8 cellular contexts compared by ENCODE assay signal in genomic region chr4:70601422-70602039, GRCh38. TPM values are rescaled to one million over a fixed set of nuclear protein-coding genes. Genes with fewer than 3 reads are reported as not detected.
DNase-seq lines count a peak whose midpoint lies in the region; ATAC-seq, FAIRE-seq and TF ChIP-seq lines count a peak whose summit lies in the region.

No MANE protein-coding gene starts in this region.

- no peak overlapping the region for H3K27ac ChIP-seq in A549

- no peak for TF ChIP-seq EP300 in A549 (IDR thresholded peaks at IDR 0.05)

- peak; percentile 80 to 86 for TF ChIP-seq RAD21 in A549 (conservative IDR thresholded peaks at IDR 0.05 in 1 of 2, IDR thresholded peaks at IDR 0.05 in 1 of 2)

- TF ChIP-seq POLR2A in A549 (IDR thresholded peaks at IDR 0.05; ENCODE audit: low read length), result no peak

- ATAC-seq in A549, result peak; percentile 94 to 95
- peak; percentile 99 for ATAC-seq in HG02885 (IDR thresholded peaks at IDR 0.05; ENCODE audit: poor library complexity, unreplicated experiment)

- POLR2A ChIA-PET in A549 (lab: Yijun Ruan, JAX), result no interaction called here

- no peak overlapping the region for H3K4me3 ChIP-seq in A549

- WGBS in A549 (ENCODE audit: missing lambda C conversion rate), result 22% methylated on average over 5 of the region's 5 CpGs

- no peaks in the 10 kb centered on the region for H3K4me1 ChIP-seq in A549

- FAIRE-seq in A549 (lab: Jason Lieb, UNC) (no peak), GM18507 (lab: Jason Lieb, UNC) (peak; percentile 91)

- CTCF ChIA-PET in A549 (lab: Yijun Ruan, JAX), result interaction anchor here (0.8 to 1.7 kb wide), 6 partner anchors 11 to 1110 kb away, joined by 3 to 6 read pairs (median 4); no protein-coding TSS in a partner anchor

- no peaks in the 10 kb centered on the region for H3K9me3 ChIP-seq in A549

- H3K4me2 ChIP-seq in A549, result peak overlapping the region; percentile 19; the same call in 1 of the 3 replicates

- DNase-seq in A549 (ENCODE audit: low read depth in 1 of 2, low spot score in 1 of 2), result peak; percentile 6 to 82
- DNase-seq in GM18507 (ENCODE audit: extremely low spot score, insufficient read length, low read depth), result peak; percentile 28
- DNase-seq in NCI-H1436 treated with DMSO at 0.1 percent for 48 hours (lab: John Stamatoyannopoulos, UW), result peak; percentile 29
- peak; percentile 53 for DNase-seq in T follicular helper cell (ENCODE audit: low read depth)
- DNase-seq in amniotic epithelial cell (ENCODE audit: low read depth), result peak; percentile 80
- DNase-seq in iPS DF 4.7 (ENCODE audit: extremely low read depth, low spot score), result peak; percentile 51
- DNase-seq in stimulated activated CD4-positive, alpha-beta T cell treated with anti-CD3 and anti-CD28 coated beads, Interleukin-15, amount 100 ng/mL, for 24 hours, result peak; percentile 65

- peak; percentile 66 for TF ChIP-seq CTCF in A549 (IDR thresholded peaks at IDR 0.05)

TF ChIP-seq in A549, 52 proteins besides CTCF, POLR2A, EP300 and RAD21:
- TF ChIP-seq ATOH8 (CRISPR knock-in tag; IDR thresholded peaks at IDR 0.05; ENCODE audit: low read depth) (no peak), RNF2 (IDR thresholded peaks at IDR 0.05; ENCODE audit: borderline replicate concordance, low read depth) (no peak), MAZ (IDR thresholded peaks at IDR 0.05; ENCODE audit: borderline replicate concordance, low read depth, low read length) (no peak), SMC3 (IDR thresholded peaks at IDR 0.05) (peak; percentile 59), NFE2L2 (conservative IDR thresholded peaks at IDR 0.05; ENCODE audit: low read length) (no peak), NPAS2 (CRISPR knock-in tag; IDR thresholded peaks at IDR 0.05; ENCODE audit: borderline replicate concordance) (no peak)
TF ChIP-seq in A549: peak in this region for 1.

RNA-seq across cellular contexts. Expression of gene AMBN, which starts 9.5 kb away (rescaled TPM):
- polyA plus RNA-seq in A549 (2011; rRNA removed) (not detected in 2 replicates), A549 (2017; fragmentation: RNase III; extraction: RNeasy Plus Mini Kit Qiagen cat#74134 plus additional on column Dnase treatment) (not detected in 3 replicates)
- polyA plus RNA-seq in A549 (2012; cell fraction: cytosol; rRNA removed), result not detected in 2 replicates
- not detected in 2 replicates for polyA plus RNA-seq in A549 (2012; cell fraction: nucleus; rRNA removed)
- polyA minus RNA-seq in A549 (2011; rRNA and poly(A)+ RNA removed), result not detected in 2 replicates

RNA-seq across cellular contexts. Expression of gene ENAM, which starts 27.0 kb away (rescaled TPM):
- polyA plus RNA-seq in A549 (2011; rRNA removed) (0.16 TPM in 2 replicates), A549 (2017; fragmentation: RNase III; extraction: RNeasy Plus Mini Kit Qiagen cat#74134 plus additional on column Dnase treatment) (0.01 TPM in 1 of 3 replicates, not detected in the others)
- under 0.01 TPM in 1 of 2 replicates, not detected in the other for polyA plus RNA-seq in A549 (2012; cell fraction: cytosol; rRNA removed)
- polyA plus RNA-seq in A549 (2012; cell fraction: nucleus; rRNA removed), result not detected in 2 replicates
- 0.04 TPM in 1 of 2 replicates, not detected in the other for polyA minus RNA-seq in A549 (2011; rRNA and poly(A)+ RNA removed)

Comparison
In these comparisons a context has a peak if more than half of its experiments do, and no peak if none do; other contexts are left out.
1. DNase-seq: peak in every context shown above with its lines; median percentile 80 in amniotic epithelial cell; 65 in stimulated activated CD4-positive, alpha-beta T cell treated with anti-CD3 and anti-CD28 coated beads, Interleukin-15, amount 100 ng/mL, for 24 hours; 53 in T follicular helper cell; 51 in iPS DF 4.7; 44 in A549; 29 in NCI-H1436 treated with DMSO at 0.1 percent for 48 hours; 28 in GM18507.